In genomic region chr14:72796935-72797334, GRCh38 we compare ENCODE assay signal across 32 cellular contexts.
DNase-seq lines count a peak whose midpoint lies in the region; ATAC-seq, FAIRE-seq and TF ChIP-seq lines count a peak whose summit lies in the region.
"Had no signal": no experiment of that assay in that cellular context is flagged by ENCODE, and none has a peak within 500 bp of the region (broad histone marks: within the 10 kb centered on the region; RNA-seq: fewer than 3 reads in every experiment).

No MANE protein-coding gene starts in this region.

- in situ Hi-C loops in G401 (cut with HindIII; ENCODE audit: low sequenced_read_pairs) = no loop called here

- H2BK120ac ChIP-seq in neuronal stem cell (ENCODE audit: low read depth, low read length) = no peak overlapping the region

- no peaks in the 10 kb centered on the region; the same call in 1 of the 2 replicates for H3K27me3 ChIP-seq in iPS DF 6.9 (ENCODE audit: control insufficient read depth, insufficient read depth, low read length)
- H3K27me3 ChIP-seq in neuronal stem cell (ENCODE audit: control insufficient read depth in 3 of 3, insufficient read depth in 3 of 3, low read depth in 1 of 3, low read length in 3 of 3) = no peaks in the 10 kb centered on the region
- H3K27me3 ChIP-seq: MG63, vagina had no signal

- no peak overlapping the region for H4K8ac ChIP-seq in neuronal stem cell (ENCODE audit: low read depth, low read length)

- no peak overlapping the region for H4K91ac ChIP-seq in neuronal stem cell (ENCODE audit: low read depth, low read length, poor library complexity)

- CTCF ChIA-PET in WTC11 (lab: Charles Lee) = interaction anchor here (1.1 to 1.6 kb wide), 4 partner anchors 8 to 283 kb away, joined by 3 to 8 read pairs (median 4); no protein-coding TSS in a partner anchor

- no peak overlapping the region for H3K4me2 ChIP-seq in neuronal stem cell (ENCODE audit: insufficient read depth, low read length, poor library complexity, severe bottlenecking)
- H3K4me2 ChIP-seq: KMS-11, SK-N-SH had no signal

- peak overlapping the region; percentile 35 for H2AFZ ChIP-seq in neuronal stem cell (ENCODE audit: low read length)
- H2AFZ ChIP-seq: parathyroid adenoma had no signal

- ATAC-seq in WTC11 (peak; percentile 99), HG03045 (IDR thresholded peaks at IDR 0.05; ENCODE audit: unreplicated experiment) (no peak)
- ATAC-seq: lower lobe of right lung, right cardiac atrium had no signal

- H3K18ac ChIP-seq in neuronal stem cell (ENCODE audit: low read length) = no peak overlapping the region

- no peak overlapping the region for H2BK12ac ChIP-seq in neuronal stem cell (ENCODE audit: low read length)

- H2BK5ac ChIP-seq in neuronal stem cell (ENCODE audit: low read length) = no peak overlapping the region

- POLR2A ChIA-PET in WTC11 (lab: Charles Lee) = no interaction called here

- H3K4me1 Mint-ChIP-seq in WTC11 = peaks cover 25% of the 10 kb centered on the region

- peaks cover 2% of the 10 kb centered on the region; the same call in 1 of the 2 replicates for H3K4me1 ChIP-seq in iPS DF 6.9 (ENCODE audit: control insufficient read depth, insufficient read depth, low read length)
- peaks cover 0 to 8% of the 10 kb centered on the region in 2 donors for H3K4me1 ChIP-seq in neuronal stem cell (ENCODE audit: control insufficient read depth in 2 of 2, insufficient read depth in 1 of 2, low read depth in 1 of 2, low read length in 2 of 2)
- H3K4me1 ChIP-seq: lower lobe of right lung, parathyroid adenoma, vagina had no signal

- no peak overlapping the region for H3K4ac ChIP-seq in neuronal stem cell (ENCODE audit: low read length)

- peak; percentile 45 for DNase-seq in G401 (ENCODE audit: low spot score)
- peak; percentile 66 for DNase-seq in WTC11 (ENCODE audit: low spot score)
- DNase-seq in iPS DF 6.9 (ENCODE audit: low read depth, low spot score) = peak; percentile 48
- DNase-seq in neuronal stem cell (ENCODE audit: low spot score) = no peak
- DNase-seq in hepatic stellate cell (ENCODE audit: low spot score) = no peak
- DNase-seq in urothelium cell line (ENCODE audit: low spot score) = no peak
- DNase-seq in ureter (ENCODE audit: low spot score) = no peak
- DNase-seq: activated CD4-positive, alpha-beta T cell treated with anti-CD3 and anti-CD28 coated beads, Interleukin-2, amount 50 U/mL, for 1 hour; activated CD4-positive, CD25-positive, alpha-beta regulatory T cell; activated effector memory CD4-positive, alpha-beta T cell treated with Interleukin-2 at 50 U/mL for 16 hours; activated T-cell treated with anti-CD3 and anti-CD28 coated beads, Interleukin-2, amount 50 U/mL, for 1 hour; CD4-positive, alpha-beta memory T cell; effector memory CD4-positive, alpha-beta T cell; lower lobe of right lung; MG63; NCI-H1105; NCI-H187; NCI-H2171 treated with DMSO at 0.1 percent for 48 hours; NCI-H524; right cardiac atrium; SK-N-SH; stimulated activated CD4-positive, alpha-beta T cell treated with anti-CD3 and anti-CD28 coated beads, Interleukin-1b, Interleukin-23, amount 100 ng/mL, for 48 hours had no signal

- H3K4me3 ChIP-seq in iPS DF 6.9 (ENCODE audit: low read length) (no peak overlapping the region), neuronal stem cell (ENCODE audit: low read length in 2 of 2) (no peak overlapping the region)
- H3K4me3 ChIP-seq: lower lobe of right lung, MG63, vagina had no signal

- H2BK15ac ChIP-seq in neuronal stem cell (ENCODE audit: low read length) = no peak overlapping the region

- H3K9ac ChIP-seq in neuronal stem cell (ENCODE audit: low read depth, low read length, poor library complexity) = no peak overlapping the region
- H3K9ac ChIP-seq: KMS-11, parathyroid adenoma, SK-N-SH had no signal

- H3K79me1 ChIP-seq in neuronal stem cell (ENCODE audit: low read depth, low read length) = no peaks in the 10 kb centered on the region

- H3K36me3 Mint-ChIP-seq in WTC11 = no peaks in the 10 kb centered on the region
- H3K36me3 Mint-ChIP-seq: activated naive CD8-positive, alpha-beta T cell had no signal

- H2AK5ac ChIP-seq in neuronal stem cell (ENCODE audit: low read depth, low read length) = no peak overlapping the region

- H3K27ac Mint-ChIP-seq in WTC11 = peak overlapping the region; percentile 8
- H3K27ac Mint-ChIP-seq: activated naive CD8-positive, alpha-beta T cell; B cell; CD4-positive, alpha-beta memory T cell; stimulated activated naive CD8-positive, alpha-beta T cell treated with anti-CD3 and anti-CD28 coated beads, Interleukin-15, Interleukin-2, amounts not matched to agents 100 ng/mL and 50 ng/mL, for 24 hours had no signal

- no CpG with 5 or more reads among the region's 6 CpGs for WGBS in iPS DF 6.9 (ENCODE audit: insufficient coverage, insufficient read length)
- WGBS in neuronal stem cell (ENCODE audit: extremely low coverage in 2 of 2, insufficient read length in 2 of 2, insufficient replicate concordance in 1 of 2), 2 donors = no CpG with 5 or more reads among the region's 6 CpGs

- H3K9me3 ChIP-seq in iPS DF 6.9 (ENCODE audit: control insufficient read depth, insufficient read depth, low read length) (no peaks in the 10 kb centered on the region), neuronal stem cell (replicated peaks in 1 of 2; ENCODE audit: control insufficient read depth in 2 of 2, insufficient read depth in 1 of 2, low read depth in 1 of 2, low read length in 2 of 2) (no peaks in the 10 kb centered on the region)
- H3K9me3 ChIP-seq: lower lobe of right lung, MG63, SK-N-SH, vagina had no signal

- no peak for FAIRE-seq in urothelium cell line (lab: Jason Lieb, UNC)
- FAIRE-seq: bronchial epithelial cell, colon had no signal

- H3K14ac ChIP-seq in neuronal stem cell (ENCODE audit: low read length) = no peak overlapping the region

- H3K23ac ChIP-seq in neuronal stem cell (ENCODE audit: low read depth, low read length, poor library complexity) = no peak overlapping the region

- TF ChIP-seq CTCF in WTC11 (IDR thresholded peaks at IDR 0.05) = no peak

- no peak overlapping the region for H3K4me3 Mint-ChIP-seq in WTC11
- H3K4me3 Mint-ChIP-seq: activated naive CD8-positive, alpha-beta T cell; B cell; CD4-positive, alpha-beta memory T cell; neural crest cell; stimulated activated naive CD8-positive, alpha-beta T cell treated with anti-CD3 and anti-CD28 coated beads, Interleukin-15, Interleukin-2, amounts not matched to agents 100 ng/mL and 50 ng/mL, for 24 hours had no signal

- H3K36me3 ChIP-seq in iPS DF 6.9 (ENCODE audit: control insufficient read depth, insufficient read depth, low read length) (no peaks in the 10 kb centered on the region), neuronal stem cell (replicated peaks in 1 of 2; ENCODE audit: control insufficient read depth in 2 of 2, insufficient read depth in 2 of 2, low read length in 2 of 2) (no peaks in the 10 kb centered on the region)
- H3K36me3 ChIP-seq: lower lobe of right lung, MG63, vagina had no signal

- H3K9me3 Mint-ChIP-seq in WTC11 = peaks cover 11% of the 10 kb centered on the region
- H3K9me3 Mint-ChIP-seq: stimulated activated naive CD8-positive, alpha-beta T cell treated with anti-CD3 and anti-CD28 coated beads, Interleukin-15, Interleukin-2, amounts not matched to agents 100 ng/mL and 50 ng/mL, for 24 hours had no signal

- H3K27ac ChIP-seq in iPS DF 6.9 (ENCODE audit: low read length) (no peak overlapping the region), neuronal stem cell (replicated peaks; ENCODE audit: low read length) (no peak overlapping the region)
- H3K27ac ChIP-seq: KMS-11, lower lobe of right lung, parathyroid adenoma, vagina had no signal

- H3K27me3 Mint-ChIP-seq in WTC11 (ENCODE audit: low read depth) = peaks cover 23% of the 10 kb centered on the region
- H3K27me3 Mint-ChIP-seq: activated naive CD8-positive, alpha-beta T cell; B cell; stimulated activated naive CD8-positive, alpha-beta T cell treated with anti-CD3 and anti-CD28 coated beads, Interleukin-15, Interleukin-2, amounts not matched to agents 100 ng/mL and 50 ng/mL, for 24 hours had no signal

TF ChIP-seq in WTC11, 78 proteins besides CTCF, POLR2A, EP300 and RAD21:
- TF ChIP-seq ZNF396 (CRISPR knock-in tag; IDR thresholded peaks at IDR 0.05; ENCODE audit: borderline replicate concordance) (peak; percentile 51; the same call in 1 of the 2 replicates), JUN (CRISPR knock-in tag; IDR thresholded peaks at IDR 0.05) (no peak), ZNF423 (CRISPR knock-in tag; IDR thresholded peaks at IDR 0.05) (0 out of 2 replicates have a peak, but pooled peaks have one; percentile 44), FOXK1 (CRISPR knock-in tag; IDR thresholded peaks at IDR 0.05) (0 out of 2 replicates have a peak, but pooled peaks have one; percentile 39), PRRX2 (CRISPR knock-in tag; IDR thresholded peaks at IDR 0.05) (0 out of 2 replicates have a peak, but pooled peaks have one; percentile 61), IRF2 (CRISPR knock-in tag; IDR thresholded peaks at IDR 0.05; ENCODE audit: borderline replicate concordance, low read depth) (no peak), TP53 (CRISPR knock-in tag; IDR thresholded peaks at IDR 0.05) (no peak)

Comparison
In these comparisons a context has a peak if more than half of its experiments do, and no peak if none do; other contexts are left out.
1. DNase-seq: peak in G401 (single experiment), WTC11 (single experiment) and iPS DF 6.9 (single experiment); none in neuronal stem cell (single experiment), hepatic stellate cell (single experiment), urothelium cell line (single experiment) and ureter (single experiment).